In the genomic region with DNA sequence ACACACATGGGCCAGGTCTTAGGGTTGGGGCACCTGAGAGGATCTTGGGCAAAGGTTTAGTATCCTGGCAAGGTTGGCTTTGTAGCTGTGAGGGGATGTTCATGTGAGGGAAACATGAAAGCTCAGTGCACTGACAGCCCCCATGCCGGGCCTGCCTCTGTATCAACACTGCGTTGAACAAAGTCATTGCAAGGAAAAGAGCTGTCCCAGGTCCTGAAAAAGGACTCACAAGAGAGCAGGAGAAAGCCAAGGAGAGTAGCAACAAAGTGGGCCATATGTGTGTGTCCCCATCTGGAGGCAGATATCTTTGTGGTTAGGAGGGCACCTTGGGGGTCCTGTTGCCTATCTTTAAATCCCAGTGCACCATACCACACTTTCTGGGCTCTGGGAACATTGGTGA, we compare ENCODE assay signal across 1 cellular context.
TF ChIP-seq lines count a peak whose summit lies in the region.

No MANE protein-coding gene starts in this region.

TF ChIP-seq in GM12878, 131 proteins besides CTCF, POLR2A, EP300 and RAD21 (continued from another document):
- TF ChIP-seq, protein P1, sequence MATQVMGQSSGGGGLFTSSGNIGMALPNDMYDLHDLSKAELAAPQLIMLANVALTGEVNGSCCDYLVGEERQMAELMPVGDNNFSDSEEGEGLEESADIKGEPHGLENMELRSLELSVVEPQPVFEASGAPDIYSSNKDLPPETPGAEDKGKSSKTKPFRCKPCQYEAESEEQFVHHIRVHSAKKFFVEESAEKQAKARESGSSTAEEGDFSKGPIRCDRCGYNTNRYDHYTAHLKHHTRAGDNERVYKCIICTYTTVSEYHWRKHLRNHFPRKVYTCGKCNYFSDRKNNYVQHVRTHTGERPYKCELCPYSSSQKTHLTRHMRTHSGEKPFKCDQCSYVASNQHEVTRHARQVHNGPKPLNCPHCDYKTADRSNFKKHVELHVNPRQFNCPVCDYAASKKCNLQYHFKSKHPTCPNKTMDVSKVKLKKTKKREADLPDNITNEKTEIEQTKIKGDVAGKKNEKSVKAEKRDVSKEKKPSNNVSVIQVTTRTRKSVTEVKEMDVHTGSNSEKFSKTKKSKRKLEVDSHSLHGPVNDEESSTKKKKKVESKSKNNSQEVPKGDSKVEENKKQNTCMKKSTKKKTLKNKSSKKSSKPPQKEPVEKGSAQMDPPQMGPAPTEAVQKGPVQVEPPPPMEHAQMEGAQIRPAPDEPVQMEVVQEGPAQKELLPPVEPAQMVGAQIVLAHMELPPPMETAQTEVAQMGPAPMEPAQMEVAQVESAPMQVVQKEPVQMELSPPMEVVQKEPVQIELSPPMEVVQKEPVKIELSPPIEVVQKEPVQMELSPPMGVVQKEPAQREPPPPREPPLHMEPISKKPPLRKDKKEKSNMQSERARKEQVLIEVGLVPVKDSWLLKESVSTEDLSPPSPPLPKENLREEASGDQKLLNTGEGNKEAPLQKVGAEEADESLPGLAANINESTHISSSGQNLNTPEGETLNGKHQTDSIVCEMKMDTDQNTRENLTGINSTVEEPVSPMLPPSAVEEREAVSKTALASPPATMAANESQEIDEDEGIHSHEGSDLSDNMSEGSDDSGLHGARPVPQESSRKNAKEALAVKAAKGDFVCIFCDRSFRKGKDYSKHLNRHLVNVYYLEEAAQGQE (IDR thresholded peaks at IDR 0.05; ENCODE audit: low read depth, low read length): peak; percentile 91
